Comparison of ENCODE assay signal across 11 cellular contexts in the genomic region with DNA sequence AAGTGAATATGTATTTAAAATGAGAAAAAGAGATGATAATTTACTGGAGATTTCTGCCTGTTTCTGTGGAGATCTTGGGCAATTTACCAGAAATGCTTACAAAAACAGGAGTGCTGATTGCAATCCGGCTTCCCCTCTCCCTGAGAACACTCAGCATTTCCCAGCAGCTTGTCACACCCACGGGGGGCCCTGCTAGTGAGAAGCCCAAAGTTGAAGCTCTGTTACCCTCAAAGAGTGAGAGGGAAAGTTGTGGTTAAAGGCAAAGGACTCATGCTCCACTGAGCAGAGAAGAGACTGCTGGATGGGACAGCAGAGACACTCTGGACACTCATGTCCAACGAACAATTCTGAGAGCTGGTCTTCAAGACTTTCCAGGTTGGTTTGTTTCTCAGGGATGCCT. TPM values are rescaled to one million over a fixed set of nuclear protein-coding genes. Genes with fewer than 3 reads are reported as not detected.
DNase-seq lines count a peak whose midpoint lies in the region; ATAC-seq and TF ChIP-seq lines count a peak whose summit lies in the region.
"Had no signal": no experiment of that assay in that cellular context is flagged by ENCODE, and none has a peak within 500 bp of the region (broad histone marks: within the 10 kb centered on the region; RNA-seq: fewer than 3 reads in every experiment).

No MANE protein-coding gene starts in this region.

- no TSS peak for BruUV-seq in Calu3 (replicated peaks; lab: Mats Ljungman, UMichigan)

- peak overlapping the region; percentile 77 for H3K4me3 Mint-ChIP-seq in Calu3 (ENCODE audit: low read depth, unreplicated experiment)

- in situ Hi-C loops in astrocyte of the spinal cord (cut with HindIII; ENCODE audit: low sequenced_read_pairs) (no loop called here), gastrocnemius medialis (cut with MboI; ENCODE audit: low sequenced_read_pairs in 4 of 4) (no loop called here)

- no peak for TF ChIP-seq POLR2A in gastrocnemius medialis (IDR thresholded peaks at IDR 0.05)

- no peaks in the 10 kb centered on the region for H3K27me3 ChIP-seq in rectal smooth muscle tissue (ENCODE audit: control insufficient read depth, insufficient read depth, low read length)
- H3K27me3 ChIP-seq in H7 (ENCODE audit: control insufficient read depth, insufficient read depth, low read length) = peaks cover 5% of the 10 kb centered on the region; the same call in 1 of the 2 replicates
- H3K27me3 ChIP-seq in gastrocnemius medialis = peaks cover 0 to 18% (median 12%) of the 10 kb centered on the region in 3 donors
- H3K27me3 ChIP-seq: right lobe of liver had no signal

- H3K27ac ChIP-seq in rectal smooth muscle tissue (ENCODE audit: low read depth, low read length) = no peak overlapping the region
- H3K27ac ChIP-seq in gastrocnemius medialis = no peak overlapping the region
- H3K27ac ChIP-seq: right lobe of liver had no signal

- CTCF ChIA-PET in Calu3 (lab: Charles Lee) = interaction anchor here (0.6 to 0.8 kb wide), 2 partner anchors 15 to 1412 kb away, joined by 3 read pairs; no protein-coding TSS in a partner anchor

- no peak for DNase-seq in Calu3
- DNase-seq in M059J (ENCODE audit: low read depth) = peak; percentile 16
- peak; percentile 35 for DNase-seq in astrocyte of the spinal cord (ENCODE audit: low read depth, low spot score)
- DNase-seq in GM19240 (ENCODE audit: insufficient read length, low spot score) = no peak
- DNase-seq in H7 = no peak
- DNase-seq in gastrocnemius medialis = no peak
- DNase-seq in AG20443 (ENCODE audit: low spot score) = no peak
- DNase-seq: activated CD4-positive, CD25-positive, alpha-beta regulatory T cell treated with anti-CD3 and anti-CD28 coated beads, Interleukin-2, amount 50 U/mL, for 72 hours; right lobe of liver had no signal

- H3K36me3 ChIP-seq in rectal smooth muscle tissue (ENCODE audit: control insufficient read depth, insufficient read depth, low read length) = no peaks in the 10 kb centered on the region
- no peaks in the 10 kb centered on the region for H3K36me3 ChIP-seq in H7 (replicated peaks; ENCODE audit: control insufficient read depth, insufficient read depth, low read length)
- H3K36me3 ChIP-seq in gastrocnemius medialis = no peaks in the 10 kb centered on the region
- H3K36me3 ChIP-seq: right lobe of liver had no signal

- no peaks in the 10 kb centered on the region for H3K9me3 ChIP-seq in gastrocnemius medialis
- H3K9me3 ChIP-seq: right lobe of liver had no signal

- intact Hi-C loops in Calu3 (cut with micrococcal nuclease; ENCODE audit: unreplicated experiment) = no loop called here
- intact Hi-C loops in gastrocnemius medialis (cut with DNase I; ENCODE audit: low total_unique reads) = no loop called here

- no peak overlapping the region for H3K9ac ChIP-seq in rectal smooth muscle tissue (ENCODE audit: low read length)

- TF ChIP-seq CTCF in Calu3 (IDR thresholded peaks at IDR 0.05; ENCODE audit: unreplicated experiment) = no peak
- no peak for TF ChIP-seq CTCF in astrocyte of the spinal cord (IDR thresholded peaks at IDR 0.05; ENCODE audit: low read depth, low read length)
- no peak for TF ChIP-seq CTCF in gastrocnemius medialis (IDR thresholded peaks at IDR 0.05 in 4 of 5, conservative IDR thresholded peaks at IDR 0.05 in 1 of 5)

- peaks cover 61% of the 10 kb centered on the region for H3K4me1 Mint-ChIP-seq in Calu3 (ENCODE audit: low read depth, unreplicated experiment)

- H3K27ac Mint-ChIP-seq in Calu3 (ENCODE audit: unreplicated experiment) = no peak overlapping the region

- no peak for ATAC-seq in gastrocnemius medialis
- ATAC-seq: K562, right lobe of liver had no signal

- H3K9me3 Mint-ChIP-seq in Calu3 (ENCODE audit: low read depth, unreplicated experiment) = no peaks in the 10 kb centered on the region

- H3K4me1 ChIP-seq in rectal smooth muscle tissue (ENCODE audit: control insufficient read depth, insufficient read depth, low read length) = no peaks in the 10 kb centered on the region
- H3K4me1 ChIP-seq in gastrocnemius medialis = peaks cover 4 to 9% of the 10 kb centered on the region in 2 donors

- H3K36me3 Mint-ChIP-seq in Calu3 (ENCODE audit: insufficient read depth, unreplicated experiment) = peaks cover 26% of the 10 kb centered on the region

- no peaks in the 10 kb centered on the region for H3K27me3 Mint-ChIP-seq in Calu3 (ENCODE audit: unreplicated experiment)

- no peak overlapping the region for H3K4me3 ChIP-seq in astrocyte of the spinal cord (ENCODE audit: low read depth, low read length)
- H3K4me3 ChIP-seq in rectal smooth muscle tissue (ENCODE audit: low read length) = peak overlapping the region; percentile 20
- no peak overlapping the region for H3K4me3 ChIP-seq in H7 (ENCODE audit: insufficient read depth, low read depth, low read length)
- H3K4me3 ChIP-seq in gastrocnemius medialis = no peak overlapping the region
- H3K4me3 ChIP-seq: K562, right lobe of liver had no signal

RNA-seq across cellular contexts. Expression of a gene that starts 2.9 kb away (rescaled TPM):
- total RNA-seq in Calu3 (2022) (30.1 and 40.5 TPM in 2 replicates), gastrocnemius medialis (1 to 10 TPM in 1 of 4 donors, under 1 TPM in 3; 0.13 to 2.0 (median 0.43) TPM)
- total RNA-seq in M059J (2014; rRNA removed; shearing (Covaris generic)) = 0.30 and 0.91 TPM in 2 replicates
- 4.2 and 4.7 TPM in 2 replicates for total RNA-seq in H7 (2014; rRNA removed; shearing (Covaris generic))

Comparison
In these comparisons a context has a peak if more than half of its experiments do, and no peak if none do; other contexts are left out.
1. DNase-seq: peak in M059J (single experiment) and astrocyte of the spinal cord (single experiment); none in Calu3 (single experiment), GM19240 (single experiment), H7 (single experiment), gastrocnemius medialis (0 of 2) and AG20443 (single experiment).